ENCODE assay signal across 17 cellular contexts in the genomic region with DNA sequence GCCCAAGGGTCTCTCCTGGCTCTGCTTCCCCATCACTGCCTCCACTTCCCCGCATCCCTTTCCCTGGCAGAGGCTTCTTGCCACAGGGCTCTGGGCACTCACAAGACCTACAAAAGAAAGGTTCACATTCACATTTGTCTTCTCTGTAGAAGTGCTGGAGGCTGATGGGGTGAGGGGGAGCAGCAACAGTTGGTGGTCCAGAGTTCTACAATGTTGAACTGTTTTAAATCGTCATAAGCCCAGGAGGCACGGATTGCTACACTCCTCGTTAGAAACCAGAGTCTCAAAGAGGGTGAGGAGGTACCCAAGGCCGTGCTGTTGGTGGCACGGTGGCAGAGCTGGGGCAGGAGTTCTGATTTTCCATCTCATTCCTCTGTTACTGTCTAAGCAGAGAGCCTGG. TPM values are rescaled to one million over a fixed set of nuclear protein-coding genes. Genes with fewer than 3 reads are reported as not detected.
A peak's percentile ranks its signal among the peaks of the same experiment; 100 is the strongest.
DNase-seq lines count a peak whose midpoint lies in the region; ATAC-seq and TF ChIP-seq lines count a peak whose summit lies in the region.
"Had no signal": no experiment of that assay in that cellular context is flagged by ENCODE, and none has a peak within 500 bp of the region (broad histone marks: within the 10 kb centered on the region; RNA-seq: fewer than 3 reads in every experiment).

No MANE protein-coding gene starts in this region.

- intact Hi-C loops in natural killer cell (cut with micrococcal nuclease): no loop called here
- intact Hi-C loops in Panc1 (cut with micrococcal nuclease; ENCODE audit: unreplicated experiment): no loop called here

- H3K27me3 ChIP-seq in Panc1 (ENCODE audit: control insufficient read depth, insufficient read depth, low read length): no peaks in the 10 kb centered on the region

- no peak overlapping the region for H3K4me3 Mint-ChIP-seq in natural killer cell
- H3K4me3 Mint-ChIP-seq in natural killer cell treated with Interleukin-12 subunit alpha and Interleukin-12 subunit beta and Interleukin-15 and Interleukin-18, amount 100 ng/mL, for 72 hours: no peak overlapping the region
- H3K4me3 Mint-ChIP-seq in stimulated activated effector memory CD8-positive, alpha-beta T cell treated with anti-CD3 and anti-CD28 coated beads, Interleukin-12 subunit alpha, Interleukin-12 subunit beta, amount 100 ng/mL, for 72 hours: no peak overlapping the region
- H3K4me3 Mint-ChIP-seq in T-cell: no peak overlapping the region

- peaks cover 0 to 5% of the 10 kb centered on the region in 2 donors for H3K27me3 Mint-ChIP-seq in natural killer cell (ENCODE audit: low read depth in 2 of 2)
- H3K27me3 Mint-ChIP-seq in natural killer cell treated with Interleukin-12 subunit alpha and Interleukin-12 subunit beta and Interleukin-15 and Interleukin-18, amount 100 ng/mL, for 72 hours: peaks cover 0 to 7% of the 10 kb centered on the region in 2 donors
- no peaks in the 10 kb centered on the region for H3K27me3 Mint-ChIP-seq in T-cell
- H3K27me3 Mint-ChIP-seq: CD4-positive, alpha-beta T cell had no signal

- H3K4me3 ChIP-seq in Panc1 (ENCODE audit: low read depth in 2 of 2, low read length in 2 of 2): no peak overlapping the region
- H3K4me3 ChIP-seq: GM12878, GM23248, K562 had no signal

- no TSS peak for BruUV-seq in Panc1 (replicated peaks; lab: Mats Ljungman, UMichigan)

- no peak for ATAC-seq in natural killer cell
- no peak for ATAC-seq in natural killer cell treated with Interleukin-12 subunit alpha and Interleukin-12 subunit beta and Interleukin-15 and Interleukin-18, amount 100 ng/mL, for 72 hours
- ATAC-seq in Panc1: 0 out of 2 replicates have a peak, but pooled peaks have one; percentile 22
- ATAC-seq in stimulated activated effector memory CD8-positive, alpha-beta T cell treated with anti-CD3 and anti-CD28 coated beads, Interleukin-12 subunit alpha, Interleukin-12 subunit beta, amount 100 ng/mL, for 72 hours: peak; percentile 13
- no peak for ATAC-seq in T-cell (replicated peaks in 1 of 4)

- no peaks in the 10 kb centered on the region for H3K9me3 ChIP-seq in Panc1 (ENCODE audit: control insufficient read depth, insufficient read depth, low read depth, low read length)

- DNase-seq in natural killer cell (no peak), Panc1 (ENCODE audit: low read depth, low spot score) (no peak), epithelial cell of prostate (ENCODE audit: low read depth, low spot score) (no peak), T-cell (no peak), DMS153 (lab: John Stamatoyannopoulos, UW) (no peak)
- no peak for DNase-seq in natural killer cell treated with Interleukin-12 subunit alpha and Interleukin-12 subunit beta and Interleukin-15 and Interleukin-18, amount 100 ng/mL, for 72 hours (ENCODE audit: low spot score)
- no peak for DNase-seq in stimulated activated effector memory CD8-positive, alpha-beta T cell treated with anti-CD3 and anti-CD28 coated beads, Interleukin-12 subunit alpha, Interleukin-12 subunit beta, amount 100 ng/mL, for 72 hours (ENCODE audit: low spot score in 2 of 2)
- no peak for DNase-seq in activated CD4-positive, alpha-beta T cell treated with anti-CD3 and anti-CD28 coated beads, Interleukin-2, amount 50 U/mL, for 48 hours
- DNase-seq: CD4-positive, alpha-beta T cell; NCI-H1417 treated with DMSO at 0.1 percent for 48 hours; NCI-H1930; NCI-H345; NCI-H524 treated with DMSO at 0.1 percent for 48 hours; SHP77 treated with DMSO at 0.1 percent for 48 hours had no signal

- H3K27ac ChIP-seq in Panc1 (ENCODE audit: low read length): no peak overlapping the region; the same call in 1 of the 2 replicates
- peak overlapping the region; percentile 85 for H3K27ac ChIP-seq in epithelial cell of prostate
- H3K27ac ChIP-seq: GM23248 had no signal

- in situ Hi-C loops in Panc1 (cut with HindIII; ENCODE audit: low pct_unique_long_range_greater_than_20kb, low sequenced_read_pairs): no loop called here

- TF ChIP-seq CTCF in natural killer cell (IDR thresholded peaks at IDR 0.05) (no peak), Panc1 (IDR thresholded peaks at IDR 0.05) (no peak)

- CTCF ChIA-PET in Panc1 (lab: Charles Lee): no interaction called here
- CTCF ChIA-PET in T-cell (lab: Charles Lee): no interaction called here

- POLR2A ChIA-PET in Panc1 (lab: Charles Lee) (no interaction called here), T-cell (lab: Charles Lee) (no interaction called here)

- H3K27ac Mint-ChIP-seq in natural killer cell: peak overlapping the region; percentile 44 to 72
- peak overlapping the region in 1 of 2 donors; percentile 16 for H3K27ac Mint-ChIP-seq in natural killer cell treated with Interleukin-12 subunit alpha and Interleukin-12 subunit beta and Interleukin-15 and Interleukin-18, amount 100 ng/mL, for 72 hours
- peak overlapping the region; percentile 75 for H3K27ac Mint-ChIP-seq in stimulated activated effector memory CD8-positive, alpha-beta T cell treated with anti-CD3 and anti-CD28 coated beads, Interleukin-12 subunit alpha, Interleukin-12 subunit beta, amount 100 ng/mL, for 72 hours
- H3K27ac Mint-ChIP-seq in T-cell: peak overlapping the region in 1 of 2 donors; percentile 31

- peaks cover 8% of the 10 kb centered on the region; the same call in 1 of the 2 replicates for H3K4me1 ChIP-seq in Panc1 (ENCODE audit: control insufficient read depth, insufficient read depth, low read length)

- H3K4me1 Mint-ChIP-seq in natural killer cell: peaks cover 29% of the 10 kb centered on the region in 2 donors
- H3K4me1 Mint-ChIP-seq in natural killer cell treated with Interleukin-12 subunit alpha and Interleukin-12 subunit beta and Interleukin-15 and Interleukin-18, amount 100 ng/mL, for 72 hours (ENCODE audit: low read depth in 2 of 2): peaks cover 16 to 33% of the 10 kb centered on the region in 2 donors
- peaks cover 35% of the 10 kb centered on the region for H3K4me1 Mint-ChIP-seq in stimulated activated effector memory CD8-positive, alpha-beta T cell treated with anti-CD3 and anti-CD28 coated beads, Interleukin-12 subunit alpha, Interleukin-12 subunit beta, amount 100 ng/mL, for 72 hours
- H3K4me1 Mint-ChIP-seq in T-cell: peaks cover 35 to 45% (median 42%) of the 10 kb centered on the region in 3 donors

- H3K36me3 Mint-ChIP-seq in natural killer cell (no peaks in the 10 kb centered on the region), T-cell (no peaks in the 10 kb centered on the region)
- no peaks in the 10 kb centered on the region for H3K36me3 Mint-ChIP-seq in natural killer cell treated with Interleukin-12 subunit alpha and Interleukin-12 subunit beta and Interleukin-15 and Interleukin-18, amount 100 ng/mL, for 72 hours
- no peaks in the 10 kb centered on the region for H3K36me3 Mint-ChIP-seq in stimulated activated effector memory CD8-positive, alpha-beta T cell treated with anti-CD3 and anti-CD28 coated beads, Interleukin-12 subunit alpha, Interleukin-12 subunit beta, amount 100 ng/mL, for 72 hours

- H3K36me3 ChIP-seq in Panc1 (ENCODE audit: control insufficient read depth, insufficient read depth, low read length): no peaks in the 10 kb centered on the region

- H3K9me3 Mint-ChIP-seq in natural killer cell (no peaks in the 10 kb centered on the region), T-cell (no peaks in the 10 kb centered on the region)
- H3K9me3 Mint-ChIP-seq in natural killer cell treated with Interleukin-12 subunit alpha and Interleukin-12 subunit beta and Interleukin-15 and Interleukin-18, amount 100 ng/mL, for 72 hours: no peaks in the 10 kb centered on the region
- no peaks in the 10 kb centered on the region for H3K9me3 Mint-ChIP-seq in stimulated activated effector memory CD8-positive, alpha-beta T cell treated with anti-CD3 and anti-CD28 coated beads, Interleukin-12 subunit alpha, Interleukin-12 subunit beta, amount 100 ng/mL, for 72 hours
- H3K9me3 Mint-ChIP-seq: CD4-positive, alpha-beta T cell had no signal

RNA-seq across cellular contexts. Expression of gene RAI1, which starts 5.8 kb away (rescaled TPM):
- total RNA-seq in natural killer cell (10 to 100 TPM; 39.8 to 55.0 (median 49.4) TPM), Panc1 (2021; ENCODE audit: unreplicated experiment) (51.0 TPM), T-cell (10 to 100 TPM; 20.1 to 31.2 (median 24.5) TPM)
- 10 to 100 TPM; 15.8 to 31.0 TPM for total RNA-seq in natural killer cell treated with Interleukin-12 subunit alpha and Interleukin-12 subunit beta and Interleukin-15 and Interleukin-18, amount 100 ng/mL, for 72 hours
- 39.2 TPM for polyA plus RNA-seq in Panc1 (2012; ENCODE audit: insufficient read length)

Comparison
In these comparisons a context has a peak if more than half of its experiments do, and no peak if none do; other contexts are left out.
1. ATAC-seq: peak in Panc1 (single experiment) and stimulated activated effector memory CD8-positive, alpha-beta T cell treated with anti-CD3 and anti-CD28 coated beads, Interleukin-12 subunit alpha, Interleukin-12 subunit beta, amount 100 ng/mL, for 72 hours (single experiment); none in natural killer cell (0 of 3), natural killer cell treated with Interleukin-12 subunit alpha and Interleukin-12 subunit beta and Interleukin-15 and Interleukin-18, amount 100 ng/mL, for 72 hours (0 of 2) and T-cell (0 of 4).